In the genomic region with DNA sequence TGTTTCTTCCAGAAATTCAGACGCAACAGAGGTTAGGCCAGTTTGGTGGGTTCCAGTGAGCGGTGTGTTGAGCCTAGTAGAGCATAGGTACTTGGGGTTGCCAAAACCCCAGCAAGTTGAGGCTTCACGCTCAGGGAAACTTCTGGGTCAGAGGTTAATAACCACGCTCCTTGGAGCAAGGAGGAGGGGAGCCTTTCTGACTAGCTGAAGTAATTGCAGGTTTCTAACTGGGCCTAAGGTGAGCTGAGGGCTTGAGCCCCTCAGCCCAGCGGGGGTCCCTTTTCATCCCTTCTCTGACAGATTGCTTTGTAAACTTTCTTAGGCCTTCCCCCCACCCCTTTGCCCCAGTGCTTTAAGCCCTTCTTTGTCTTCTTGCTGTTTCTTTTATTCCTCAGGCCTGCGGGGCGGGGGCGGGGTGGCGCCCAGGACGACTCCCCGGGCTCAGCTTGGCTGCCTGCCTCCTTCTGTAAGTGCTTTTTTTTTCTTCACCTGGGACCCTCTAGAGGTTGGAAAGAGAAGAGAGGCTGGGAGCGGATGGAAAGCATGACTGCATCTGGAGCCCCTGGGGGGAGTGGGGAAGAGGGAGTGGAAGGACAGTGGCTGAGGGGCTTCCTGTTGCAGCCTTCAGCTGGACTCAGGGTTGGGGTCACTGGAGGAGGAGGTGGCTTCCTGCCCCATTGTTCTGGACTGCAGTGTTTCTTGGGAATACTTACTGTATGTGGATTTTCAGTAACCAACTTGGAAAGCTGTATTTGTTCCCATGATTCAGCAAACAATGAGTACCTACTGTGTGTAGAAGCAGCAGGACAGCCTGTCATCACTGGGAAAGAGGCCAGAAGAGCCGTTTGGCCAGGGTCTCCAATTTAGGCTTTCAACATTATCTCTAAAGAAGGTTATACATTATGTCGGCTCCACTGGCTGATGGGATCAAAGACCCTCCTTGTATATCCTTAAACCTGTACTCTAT, we compare ENCODE assay signal across 9 cellular contexts. TPM values are rescaled to one million over a fixed set of nuclear protein-coding genes. Genes with fewer than 3 reads are reported as not detected.
DNase-seq lines count a peak whose midpoint lies in the region; ATAC-seq and TF ChIP-seq lines count a peak whose summit lies in the region.
"Had no signal": no experiment of that assay in that cellular context is flagged by ENCODE, and none has a peak within 500 bp of the region (broad histone marks: within the 10 kb centered on the region; RNA-seq: fewer than 3 reads in every experiment).

No MANE protein-coding gene starts in this region.

- no peaks in the 10 kb centered on the region for H4K20me1 ChIP-seq in HCT116 (ENCODE audit: insufficient read depth)

- H3K4me1 ChIP-seq in HCT116 (ENCODE audit: control insufficient read depth in 1 of 2, insufficient read depth in 2 of 2, low read length in 2 of 2), result peaks cover 25 to 35% of the 10 kb centered on the region in 2 experiments

- no peak for TF ChIP-seq RAD21 in HCT116 (IDR thresholded peaks at IDR 0.05; ENCODE audit: low read depth)

- no peak overlapping the region for H3K27ac Mint-ChIP-seq in CD14-positive monocyte
- H3K27ac Mint-ChIP-seq in naive thymus-derived CD8-positive, alpha-beta T cell, result no peak overlapping the region

- H3K9me3 ChIP-seq in HCT116 (ENCODE audit: control insufficient read depth in 1 of 2, insufficient read depth in 1 of 2, low read depth in 1 of 2, low read length in 2 of 2), result no peaks in the 10 kb centered on the region
- H3K9me3 ChIP-seq: neutrophil had no signal

- intact Hi-C loops in HCT116 (cut with micrococcal nuclease), result no loop called here
- intact Hi-C loops in CD14-positive monocyte (cut with micrococcal nuclease), result no loop called here

- BruUV-seq in HCT116 (replicated peaks; lab: Mats Ljungman, UMichigan), result no TSS peak

- no peak for TF ChIP-seq CTCF in HCT116 (IDR thresholded peaks at IDR 0.05 in 2 of 3, conservative IDR thresholded peaks at IDR 0.05 in 1 of 3; ENCODE audit: borderline replicate concordance in 1 of 3, insufficient read depth in 1 of 3, low read depth in 2 of 3, low read length in 2 of 3)
- no peak for TF ChIP-seq CTCF in fibroblast of villous mesenchyme (IDR thresholded peaks at IDR 0.05; ENCODE audit: insufficient read depth, low read depth, low read length)
- no peak for TF ChIP-seq CTCF in CD14-positive monocyte (IDR thresholded peaks at IDR 0.05)

- H3K4me3 ChIP-seq in HCT116 (replicated peaks in 1 of 2; ENCODE audit: low read depth in 1 of 2, low read length in 2 of 2) (peak overlapping the region in 1 of 2 experiments; percentile 69; a peak in 2 of 4 replicates), fibroblast of villous mesenchyme (ENCODE audit: low read depth, low read length) (peak overlapping the region; percentile 81), skeletal muscle cell (ENCODE audit: low read depth, low read length) (peak overlapping the region; percentile 98)

- RAD21 ChIA-PET in HCT116 (lab: Charles Lee; ENCODE audit: low non-redundant PET in 1 of 2, low total read pairs in 2 of 2, uncharacterized antibody in 2 of 2, unreplicated experiment in 2 of 2), result no interaction called here

- TF ChIP-seq POLR2A in HCT116 (IDR thresholded peaks at IDR 0.05; ENCODE audit: borderline replicate concordance, extremely low read depth, insufficient read depth, insufficient read length), result no peak

- H2AFZ ChIP-seq in HCT116 (ENCODE audit: low read depth, low read length, poor library complexity, severe bottlenecking), result no peak overlapping the region

- H3K27ac ChIP-seq in HCT116 (ENCODE audit: low read depth, low read length), result peak overlapping the region; percentile 90
- H3K27ac ChIP-seq: neutrophil had no signal

- no peaks in the 10 kb centered on the region for H3K9me3 Mint-ChIP-seq in CD14-positive monocyte
- no peaks in the 10 kb centered on the region for H3K9me3 Mint-ChIP-seq in naive thymus-derived CD8-positive, alpha-beta T cell

- H3K36me3 ChIP-seq in HCT116 (ENCODE audit: control insufficient read depth in 1 of 2, insufficient read depth in 2 of 2, low read length in 2 of 2), result no peaks in the 10 kb centered on the region; a peak in 1 of 4 replicates
- H3K36me3 ChIP-seq: neutrophil had no signal

- H3K27me3 ChIP-seq in HCT116 (ENCODE audit: insufficient read depth, low read length), result no peaks in the 10 kb centered on the region
- H3K27me3 ChIP-seq: neutrophil had no signal

- peaks cover 2 to 7% (median 3%) of the 10 kb centered on the region in 3 donors for H3K27me3 Mint-ChIP-seq in CD14-positive monocyte (ENCODE audit: low read depth in 3 of 3)
- no peaks in the 10 kb centered on the region for H3K27me3 Mint-ChIP-seq in naive thymus-derived CD8-positive, alpha-beta T cell

- peaks cover 16% of the 10 kb centered on the region for H3K79me2 ChIP-seq in HCT116 (ENCODE audit: insufficient read depth, low read length)

- H3K9ac ChIP-seq in HCT116 (ENCODE audit: low read length), result 0 out of 2 replicates have a peak overlapping the region, but pooled peaks have one; percentile 92

- no peak overlapping the region for H3K4me3 Mint-ChIP-seq in CD14-positive monocyte
- H3K4me3 Mint-ChIP-seq in naive thymus-derived CD8-positive, alpha-beta T cell, result peak overlapping the region in 2 of 10 donors; percentile 26 to 99

- peak overlapping the region; percentile 100 for H3K4me2 ChIP-seq in HCT116 (ENCODE audit: low read length)

- DNase-seq in HCT116 (ENCODE audit: low read depth, low spot score) (no peak), SK-N-DZ (ENCODE audit: low spot score) (peak; percentile 59), fibroblast of villous mesenchyme (ENCODE audit: low read depth) (no peak), skeletal muscle cell (ENCODE audit: low read depth) (no peak), CD14-positive monocyte (ENCODE audit: low spot score) (no peak), DMS153 (lab: John Stamatoyannopoulos, UW) (no peak)
- no peak for DNase-seq in naive thymus-derived CD8-positive, alpha-beta T cell

- CTCF ChIA-PET in HCT116 (lab: Charles Lee), result interaction anchor here (3.3 kb wide), 1 partner anchor 32 kb away, joined by 21 read pairs; no protein-coding TSS in a partner anchor

- ATAC-seq in HCT116 (no peak), HG02973 (IDR thresholded peaks at IDR 0.05; ENCODE audit: unreplicated experiment) (no peak)
- no peak for ATAC-seq in naive thymus-derived CD8-positive, alpha-beta T cell

- H3K9me2 ChIP-seq in HCT116 (ENCODE audit: insufficient read depth), result no peaks in the 10 kb centered on the region

- peaks cover 5 to 13% of the 10 kb centered on the region in 2 donors for H3K36me3 Mint-ChIP-seq in CD14-positive monocyte
- peaks cover 0 to 2% (median 2%) of the 10 kb centered on the region in 3 donors for H3K36me3 Mint-ChIP-seq in naive thymus-derived CD8-positive, alpha-beta T cell

- POLR2A ChIA-PET in HCT116 (lab: Charles Lee), result interaction anchor here (1.0 to 1.4 kb wide), 2 partner anchors 27 to 157 kb away, joined by 3 to 5 read pairs; partner anchors contain the start of gene HNRNPR
- POLR2A ChIA-PET in naive thymus-derived CD8-positive, alpha-beta T cell (lab: Charles Lee), result interaction anchor here (1.2 kb wide), 1 partner anchor 27 kb away, joined by 6 read pairs; the partner anchor contains the start of gene HNRNPR

- H3K4me1 Mint-ChIP-seq in CD14-positive monocyte, result peaks cover 31% of the 10 kb centered on the region
- peaks cover 23 to 46% (median 37%) of the 10 kb centered on the region in 4 donors for H3K4me1 Mint-ChIP-seq in naive thymus-derived CD8-positive, alpha-beta T cell

TF ChIP-seq in HCT116, 20 proteins besides CTCF, POLR2A, EP300 and RAD21:
- TF ChIP-seq ZFX (IDR thresholded peaks at IDR 0.05), result 0 out of 2 replicates have a peak, but pooled peaks have one; percentile 7
- TF ChIP-seq POLR2AphosphoS5 (IDR thresholded peaks at IDR 0.05; ENCODE audit: low read depth, low read length), result no peak
- TF ChIP-seq CEBPB (IDR thresholded peaks at IDR 0.05; ENCODE audit: low read depth), result no peak
- no peak for TF ChIP-seq EZH2 (IDR thresholded peaks at IDR 0.05)

RNA-seq across cellular contexts. Expression of gene ZNF436, which starts 1.4 kb away (rescaled TPM):
- 8.1 TPM for total RNA-seq in HCT116 (2021; ENCODE audit: unreplicated experiment)
- 3.5 and 4.8 TPM in 2 replicates for polyA plus RNA-seq in HCT116 (2012)
- 5.9 and 6.6 TPM in 2 replicates for polyA plus RNA-seq in SK-N-DZ (2014; cell fraction: cytosol; rRNA removed)
- polyA plus RNA-seq in SK-N-DZ (2014; cell fraction: nucleus; rRNA removed), result 5.3 and 8.0 TPM in 2 replicates
- 19.6 and 24.6 TPM in 2 replicates for total RNA-seq in fibroblast of villous mesenchyme
- polyA plus RNA-seq in CD14-positive monocyte, result 1 to 10 TPM; 1.4 to 2.0 TPM
- 1 to 10 TPM; 8.5 to 8.9 TPM for total RNA-seq in naive thymus-derived CD8-positive, alpha-beta T cell
- polyA plus RNA-seq in naive thymus-derived CD8-positive, alpha-beta T cell, result 1 to 10 TPM; 1.8 to 3.9 (median 2.0) TPM

RNA-seq across cellular contexts. Expression of gene HNRNPR, which starts 26.9 kb away (rescaled TPM):
- total RNA-seq in HCT116 (2021; ENCODE audit: unreplicated experiment), result 194 TPM
- polyA plus RNA-seq in HCT116 (2012), result 79.2 and 97.3 TPM in 2 replicates
- 223 and 259 TPM in 2 replicates for polyA plus RNA-seq in SK-N-DZ (2014; cell fraction: cytosol; rRNA removed)
- 102 and 115 TPM in 2 replicates for polyA plus RNA-seq in SK-N-DZ (2014; cell fraction: nucleus; rRNA removed)
- 80.5 and 119 TPM in 2 replicates for total RNA-seq in fibroblast of villous mesenchyme
- 100 to 1,000 TPM in 1 of 2 donors, 10 to 100 TPM in 1; 82.9 to 112 TPM for polyA plus RNA-seq in CD14-positive monocyte
- 100 to 1,000 TPM; 115 to 120 TPM for total RNA-seq in naive thymus-derived CD8-positive, alpha-beta T cell
- 100 to 1,000 TPM; 182 to 193 (median 184) TPM for polyA plus RNA-seq in naive thymus-derived CD8-positive, alpha-beta T cell

RNA-seq across cellular contexts. Expression of gene TCEA3, which starts 53.5 kb away (rescaled TPM):
- 3.7 TPM for total RNA-seq in HCT116 (2021; ENCODE audit: unreplicated experiment)
- polyA plus RNA-seq in HCT116 (2012), result 4.4 and 4.6 TPM in 2 replicates
- 3.1 and 3.5 TPM in 2 replicates for polyA plus RNA-seq in SK-N-DZ (2014; cell fraction: cytosol; rRNA removed)
- 1.3 and 7.9 TPM in 2 replicates for polyA plus RNA-seq in SK-N-DZ (2014; cell fraction: nucleus; rRNA removed)
- total RNA-seq in fibroblast of villous mesenchyme, result 8.6 and 11.3 TPM in 2 replicates
- polyA plus RNA-seq in CD14-positive monocyte, result under 1 TPM in 1 of 2 donors, not detected in 1; 0.26 TPM
- 10 to 100 TPM; 32.4 to 37.7 TPM for total RNA-seq in naive thymus-derived CD8-positive, alpha-beta T cell
- polyA plus RNA-seq in naive thymus-derived CD8-positive, alpha-beta T cell, result 10 to 100 TPM; 22.5 to 44.4 (median 30.1) TPM
